In genomic region chr2:17326717-17327116, GRCh38 we compare ENCODE assay signal across 26 cellular contexts.
"Had no signal": no experiment of that assay in that cellular context is flagged by ENCODE, and none has a peak within 500 bp of the region (broad histone marks: within the 10 kb centered on the region; RNA-seq: fewer than 3 reads in every experiment).

No MANE protein-coding gene starts in this region.

- H3K9me3 Mint-ChIP-seq: memory B cell; stimulated activated naive CD8-positive, alpha-beta T cell treated with anti-CD3 and anti-CD28 coated beads, Interleukin-15, Interleukin-2, amounts not matched to agents 100 ng/mL and 50 ng/mL, for 24 hours had no signal

- FAIRE-seq: endometrium, frontal cortex, kidney, small intestine, urothelium cell line had no signal

- H3K4me1 Mint-ChIP-seq: memory B cell; natural killer cell; stimulated activated naive B cell treated with anti-CD40 and anti-IgM and Interleukin-4, amounts not matched to agents 10 μg/mL and 1 μg/mL and 100 μg/mL, for 72 hours had no signal

- H3K27ac ChIP-seq: heart left ventricle, hepatocyte, ovary, psoas muscle, thoracic aorta, tibial nerve, upper lobe of left lung had no signal

- H3K4me3 ChIP-seq: heart left ventricle, hepatocyte, lung, ovary, psoas muscle, thoracic aorta, tibial nerve, upper lobe of left lung had no signal

- H3K27ac Mint-ChIP-seq: effector memory CD8-positive, alpha-beta T cell; memory B cell; natural killer cell; stimulated activated naive B cell treated with anti-CD40 and anti-IgM and Interleukin-4, amounts not matched to agents 10 μg/mL and 1 μg/mL and 100 μg/mL, for 72 hours; stimulated activated naive CD8-positive, alpha-beta T cell treated with anti-CD3 and anti-CD28 coated beads, Interleukin-15, Interleukin-2, amounts not matched to agents 100 ng/mL and 50 ng/mL, for 24 hours had no signal

- H2AFZ ChIP-seq: hepatocyte had no signal

- H3K36me3 ChIP-seq: heart left ventricle, ovary, thoracic aorta, tibial nerve, upper lobe of left lung had no signal

- H3K4me1 ChIP-seq: heart left ventricle, psoas muscle, tibial nerve, upper lobe of left lung had no signal

- ATAC-seq: effector memory CD8-positive, alpha-beta T cell; heart left ventricle; left lobe of liver; natural killer cell; psoas muscle; right cardiac atrium; stimulated activated naive B cell treated with anti-CD40 and anti-IgM and Interleukin-4, amounts not matched to agents 10 μg/mL and 1 μg/mL and 100 μg/mL, for 72 hours had no signal

- H3K9me3 ChIP-seq: heart left ventricle, ovary, psoas muscle, thoracic aorta, tibial nerve, upper lobe of left lung had no signal

- H3K27me3 ChIP-seq: heart left ventricle, hepatocyte, ovary, tibial nerve, upper lobe of left lung had no signal

- H3K79me2 ChIP-seq: hepatocyte had no signal

- H3K27me3 Mint-ChIP-seq: effector memory CD8-positive, alpha-beta T cell; stimulated activated naive CD8-positive, alpha-beta T cell treated with anti-CD3 and anti-CD28 coated beads, Interleukin-15, Interleukin-2, amounts not matched to agents 100 ng/mL and 50 ng/mL, for 24 hours had no signal

- DNase-seq: cortex of kidney; effector memory CD8-positive, alpha-beta T cell; erythroblast; heart left ventricle; kidney; natural killer cell; occipital lobe; ovary; posterior cingulate gyrus; psoas muscle; right cardiac atrium; small intestine; stimulated activated CD4-positive, alpha-beta T cell treated with anti-CD3 and anti-CD28 coated beads, Interleukin-15, amount 100 ng/mL, for 24 hours; stimulated activated CD4-positive, alpha-beta T cell treated with anti-CD3 and anti-CD28 coated beads, Interleukin-2, amount 100 ng/mL, for 48 hours; stimulated activated naive B cell treated with anti-CD40 and anti-IgM and Interleukin-4, amounts not matched to agents 10 μg/mL and 1 μg/mL and 100 μg/mL, for 72 hours; upper lobe of left lung had no signal

- H3K36me3 Mint-ChIP-seq: memory B cell; natural killer cell; stimulated activated naive B cell treated with anti-CD40 and anti-IgM and Interleukin-4, amounts not matched to agents 10 μg/mL and 1 μg/mL and 100 μg/mL, for 72 hours had no signal

- H3K4me2 ChIP-seq: hepatocyte had no signal

- H3K4me3 Mint-ChIP-seq: effector memory CD8-positive, alpha-beta T cell; memory B cell; natural killer cell; stimulated activated naive B cell treated with anti-CD40 and anti-IgM and Interleukin-4, amounts not matched to agents 10 μg/mL and 1 μg/mL and 100 μg/mL, for 72 hours; stimulated activated naive CD8-positive, alpha-beta T cell treated with anti-CD3 and anti-CD28 coated beads, Interleukin-15, Interleukin-2, amounts not matched to agents 100 ng/mL and 50 ng/mL, for 24 hours had no signal
